23 cellular contexts compared by ENCODE assay signal in the genomic region with DNA sequence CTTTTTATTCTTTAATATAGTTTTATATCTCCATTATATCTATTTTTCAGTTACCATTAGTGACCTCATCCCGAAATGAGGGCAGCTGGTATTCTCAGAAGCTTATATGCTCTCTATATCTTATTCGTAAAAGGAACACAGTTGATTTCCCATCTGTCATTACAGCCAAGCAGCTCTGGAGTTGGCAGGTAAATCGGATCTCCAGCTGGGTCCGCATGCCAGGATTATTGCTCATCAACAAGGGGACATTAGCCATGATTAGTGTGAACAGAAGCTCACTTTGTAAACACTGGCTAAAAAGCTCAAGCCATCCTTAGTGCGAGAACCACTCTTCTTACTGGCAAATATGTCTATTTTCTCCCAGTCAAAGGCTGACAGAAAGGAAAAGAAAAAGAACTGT.
DNase-seq lines count a peak whose midpoint lies in the region; ATAC-seq and TF ChIP-seq lines count a peak whose summit lies in the region.
"Had no signal": no experiment of that assay in that cellular context is flagged by ENCODE, and none has a peak within 500 bp of the region (broad histone marks: within the 10 kb centered on the region; RNA-seq: fewer than 3 reads in every experiment).

No MANE protein-coding gene starts in this region.

- H3K79me2 ChIP-seq in SK-N-SH (ENCODE audit: insufficient read depth) = no peaks in the 10 kb centered on the region
- no peaks in the 10 kb centered on the region for H3K79me2 ChIP-seq in smooth muscle cell (ENCODE audit: low read depth)

- intact Hi-C loops in tibial artery (cut with DNase I; ENCODE audit: low total_unique reads) = no loop called here

- DNase-seq in SK-N-SH (no peak), NCI-H69 (lab: John Stamatoyannopoulos, UW) (peak; percentile 79), cerebellum (ENCODE audit: low spot score) (peak; percentile 83), tibial artery (no peak), smooth muscle cell (lab: John Stamatoyannopoulos, UW; ENCODE audit: unreplicated experiment) (no peak), amniotic stem cell (lab: John Stamatoyannopoulos, UW) (no peak)
- DNase-seq: ACHN; activated CD4-positive, alpha-beta T cell treated with anti-CD3 and anti-CD28 coated beads, Interleukin-2, amount 50 U/mL, for 48 hours; activated naive CD4-positive, alpha-beta T cell treated with anti-CD3 and anti-CD28 coated beads, Interleukin-2, amount 50 U/mL, for 16 hours; activated T-cell treated with anti-CD3 and anti-CD28 coated beads, Interleukin-2, amount 50 U/mL, for 1 hour; DND-41; left ventricle myocardium superior; MM.1S; stimulated activated CD4-positive, alpha-beta T cell treated with anti-CD3 and anti-CD28 coated beads, Interleukin-15, amount 100 ng/mL, for 24 hours had no signal

- POLR2A ChIA-PET in SK-N-SH (lab: Yijun Ruan, JAX) = no interaction called here

- TF ChIP-seq CTCF in SK-N-SH (IDR thresholded peaks at IDR 0.05) (no peak), tibial artery (IDR thresholded peaks at IDR 0.05) (no peak), smooth muscle cell (IDR thresholded peaks at IDR 0.05; ENCODE audit: borderline replicate concordance, insufficient read depth, poor library complexity, severe bottlenecking) (no peak)

- ATAC-seq in SK-N-SH treated with all-trans-retinoic acid at 6 μM for 48 hours = no peak; the same call in 2 of the 3 replicates
- ATAC-seq in GM21515 (IDR thresholded peaks at IDR 0.05; ENCODE audit: unreplicated experiment) = no peak
- ATAC-seq: esophagus mucosa; gastroesophageal sphincter; HepG2; left ventricle myocardium superior; Right ventricle myocardium inferior; stimulated activated effector memory CD8-positive, alpha-beta T cell treated with anti-CD3 and anti-CD28 coated beads, Interleukin-12 subunit alpha, Interleukin-12 subunit beta, amount 100 ng/mL, for 72 hours had no signal

- H3K36me3 ChIP-seq in SK-N-SH (replicated peaks in 1 of 2; ENCODE audit: control insufficient read depth in 1 of 2, insufficient read depth in 2 of 2, low read length in 1 of 2) (no peaks in the 10 kb centered on the region), tibial artery (no peaks in the 10 kb centered on the region), smooth muscle cell (ENCODE audit: low read depth) (no peaks in the 10 kb centered on the region)
- H3K36me3 ChIP-seq: breast epithelium, gastroesophageal sphincter, neutrophil had no signal

- H3K9ac ChIP-seq in SK-N-SH = no peak overlapping the region
- H3K9ac ChIP-seq in smooth muscle cell (ENCODE audit: low read depth) = no peak overlapping the region

- peaks cover 0 to 5% of the 10 kb centered on the region in 2 experiments; a peak in 1 of 4 replicates for H3K4me1 ChIP-seq in SK-N-SH (ENCODE audit: control insufficient read depth in 1 of 2, insufficient read depth in 2 of 2, low read depth in 1 of 2, low read length in 1 of 2)
- no peaks in the 10 kb centered on the region for H3K4me1 ChIP-seq in tibial artery
- H3K4me1 ChIP-seq in smooth muscle cell (ENCODE audit: low read depth) = peaks cover 23% of the 10 kb centered on the region
- H3K4me1 ChIP-seq: breast epithelium, gastroesophageal sphincter had no signal

- H3K27ac ChIP-seq in SK-N-SH (ENCODE audit: low read depth in 2 of 2, low read length in 1 of 2) (no peak overlapping the region), tibial artery (no peak overlapping the region), smooth muscle cell (ENCODE audit: low read depth) (no peak overlapping the region)
- H3K27ac ChIP-seq: breast epithelium, gastroesophageal sphincter, neutrophil had no signal

- no peak for TF ChIP-seq EP300 in SK-N-SH (IDR thresholded peaks at IDR 0.05; ENCODE audit: borderline replicate concordance in 1 of 2, low read depth in 1 of 2, low read length in 1 of 2)

- peaks cover 7% of the 10 kb centered on the region for H3F3A ChIP-seq in SK-N-SH (replicated peaks; ENCODE audit: insufficient read depth)
- no peaks in the 10 kb centered on the region for H3F3A ChIP-seq in smooth muscle cell (ENCODE audit: low read depth)

- no peak overlapping the region for H3K4me3 ChIP-seq in SK-N-SH (ENCODE audit: low read depth in 2 of 2, low read length in 1 of 2)
- no peak overlapping the region for H3K4me3 ChIP-seq in tibial artery
- H3K4me3 ChIP-seq in smooth muscle cell = no peak overlapping the region
- H3K4me3 ChIP-seq: breast epithelium, gastroesophageal sphincter had no signal

- H3K9me3 ChIP-seq in SK-N-SH (no peaks in the 10 kb centered on the region), tibial artery (no peaks in the 10 kb centered on the region), smooth muscle cell (replicated peaks; ENCODE audit: low read depth) (no peaks in the 10 kb centered on the region)
- H3K9me3 ChIP-seq: breast epithelium, gastroesophageal sphincter, neutrophil had no signal

- H3K27me3 ChIP-seq in SK-N-SH (ENCODE audit: insufficient read depth) (peaks cover 15% of the 10 kb centered on the region; the same call in 1 of the 2 replicates), tibial artery (no peaks in the 10 kb centered on the region), smooth muscle cell (ENCODE audit: low read depth) (no peaks in the 10 kb centered on the region)
- H3K27me3 ChIP-seq: breast epithelium, gastroesophageal sphincter, neutrophil had no signal

- H3K9me2 ChIP-seq in SK-N-SH = no peaks in the 10 kb centered on the region

- 0 out of 2 replicates have a peak overlapping the region, but pooled peaks have one; percentile 25 for H2AFZ ChIP-seq in SK-N-SH (ENCODE audit: low read depth)
- H2AFZ ChIP-seq in smooth muscle cell (ENCODE audit: low read depth) = no peak overlapping the region

- H3K4me2 ChIP-seq in SK-N-SH = 0 out of 2 replicates have a peak overlapping the region, but pooled peaks have one; percentile 1
- no peak overlapping the region for H3K4me2 ChIP-seq in smooth muscle cell

- CTCF ChIA-PET in SK-N-SH (lab: Yijun Ruan, JAX) = interaction anchor here (1.6 kb wide), 1 partner anchor 15 kb away, joined by 4 read pairs; no protein-coding TSS in a partner anchor

- WGBS in SK-N-SH (ENCODE audit: low lambda C conversion rate) = 31% methylated on average over 5 of the region's 5 CpGs
- 77% methylated on average over 5 of the region's 5 CpGs for WGBS in smooth muscle cell (ENCODE audit: low lambda C conversion rate)

- no peaks in the 10 kb centered on the region for H4K20me1 ChIP-seq in SK-N-SH (ENCODE audit: insufficient read depth)
- no peaks in the 10 kb centered on the region for H4K20me1 ChIP-seq in smooth muscle cell (ENCODE audit: low read depth)

- no peak for TF ChIP-seq RAD21 in SK-N-SH (IDR thresholded peaks at IDR 0.05; ENCODE audit: low read length)

TF ChIP-seq in SK-N-SH, 30 proteins besides CTCF, POLR2A, EP300 and RAD21:
- TF ChIP-seq TAF1 (IDR thresholded peaks at IDR 0.05; ENCODE audit: borderline replicate concordance, low read depth, low read length) = no peak
- no peak for TF ChIP-seq TCF12 (IDR thresholded peaks at IDR 0.05)
- TF ChIP-seq GATA2 (CRISPR knock-in tag; IDR thresholded peaks at IDR 0.05) = no peak
- TF ChIP-seq, protein P1, sequence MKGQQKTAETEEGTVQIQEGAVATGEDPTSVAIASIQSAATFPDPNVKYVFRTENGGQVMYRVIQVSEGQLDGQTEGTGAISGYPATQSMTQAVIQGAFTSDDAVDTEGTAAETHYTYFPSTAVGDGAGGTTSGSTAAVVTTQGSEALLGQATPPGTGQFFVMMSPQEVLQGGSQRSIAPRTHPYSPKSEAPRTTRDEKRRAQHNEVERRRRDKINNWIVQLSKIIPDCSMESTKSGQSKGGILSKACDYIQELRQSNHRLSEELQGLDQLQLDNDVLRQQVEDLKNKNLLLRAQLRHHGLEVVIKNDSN (IDR thresholded peaks at IDR 0.05; ENCODE audit: borderline replicate concordance, low read depth) = no peak
- TF ChIP-seq, protein P2, sequence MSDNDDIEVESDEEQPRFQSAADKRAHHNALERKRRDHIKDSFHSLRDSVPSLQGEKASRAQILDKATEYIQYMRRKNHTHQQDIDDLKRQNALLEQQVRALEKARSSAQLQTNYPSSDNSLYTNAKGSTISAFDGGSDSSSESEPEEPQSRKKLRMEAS (IDR thresholded peaks at IDR 0.05; ENCODE audit: low read depth) = no peak
- no peak for TF ChIP-seq JUND (IDR thresholded peaks at IDR 0.05)
- TF ChIP-seq RXRA (IDR thresholded peaks at IDR 0.05; ENCODE audit: borderline replicate concordance, low read depth) = no peak
- TF ChIP-seq EZH2phosphoT487 (IDR thresholded peaks at IDR 0.05; ENCODE audit: borderline replicate concordance, low read depth) = no peak
- no peak for TF ChIP-seq MEF2A (IDR thresholded peaks at IDR 0.05; ENCODE audit: borderline replicate concordance, low read depth)
- TF ChIP-seq FOSL2 (IDR thresholded peaks at IDR 0.05; ENCODE audit: borderline replicate concordance, low read depth) = no peak
- no peak for TF ChIP-seq FOXM1 (IDR thresholded peaks at IDR 0.05; ENCODE audit: low read depth)

TF ChIP-seq in SK-N-SH treated with all-trans-retinoic acid at 6 μM for 48 hours, 23 proteins besides CTCF, POLR2A, EP300 and RAD21:
- no peak for TF ChIP-seq ESRRG (CRISPR knock-in tag; IDR thresholded peaks at IDR 0.05)
- TF ChIP-seq, protein P3, sequence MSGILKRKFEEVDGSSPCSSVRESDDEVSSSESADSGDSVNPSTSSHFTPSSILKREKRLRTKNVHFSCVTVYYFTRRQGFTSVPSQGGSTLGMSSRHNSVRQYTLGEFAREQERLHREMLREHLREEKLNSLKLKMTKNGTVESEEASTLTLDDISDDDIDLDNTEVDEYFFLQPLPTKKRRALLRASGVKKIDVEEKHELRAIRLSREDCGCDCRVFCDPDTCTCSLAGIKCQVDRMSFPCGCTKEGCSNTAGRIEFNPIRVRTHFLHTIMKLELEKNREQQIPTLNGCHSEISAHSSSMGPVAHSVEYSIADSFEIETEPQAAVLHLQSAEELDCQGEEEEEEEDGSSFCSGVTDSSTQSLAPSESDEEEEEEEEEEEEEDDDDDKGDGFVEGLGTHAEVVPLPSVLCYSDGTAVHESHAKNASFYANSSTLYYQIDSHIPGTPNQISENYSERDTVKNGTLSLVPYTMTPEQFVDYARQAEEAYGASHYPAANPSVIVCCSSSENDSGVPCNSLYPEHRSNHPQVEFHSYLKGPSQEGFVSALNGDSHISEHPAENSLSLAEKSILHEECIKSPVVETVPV (CRISPR knock-in tag; IDR thresholded peaks at IDR 0.05) = no peak

Comparison
In these comparisons a context has a peak if more than half of its experiments do, and no peak if none do; other contexts are left out.
1. DNase-seq: peak in NCI-H69 (single experiment) and cerebellum (single experiment); none in SK-N-SH (single experiment), tibial artery (0 of 2), smooth muscle cell (single experiment) and amniotic stem cell (single experiment).